In genomic region chr9:134442087-134442470, GRCh38 we compare ENCODE assay signal across 18 cellular contexts.
A peak's percentile ranks its signal among the peaks of the same experiment; 100 is the strongest.
DNase-seq lines count a peak whose midpoint lies in the region; ATAC-seq and TF ChIP-seq lines count a peak whose summit lies in the region.
"Had no signal": no experiment of that assay in that cellular context is flagged by ENCODE, and none has a peak within 500 bp of the region (broad histone marks: within the 10 kb centered on the region; RNA-seq: fewer than 3 reads in every experiment).

No MANE protein-coding gene starts in this region.

- peaks cover 76% of the 10 kb centered on the region for H3K36me3 Mint-ChIP-seq in stimulated activated effector memory CD8-positive, alpha-beta T cell treated with anti-CD3 and anti-CD28 coated beads, Interleukin-12 subunit alpha, Interleukin-12 subunit beta, amount 100 ng/mL, for 72 hours
- no peaks in the 10 kb centered on the region for H3K36me3 Mint-ChIP-seq in activated T-helper 2 cell treated with anti-CD3 and anti-CD28 coated beads, Interferon-gamma antibody, Interleukin-2, Interleukin-4, amounts not matched to agents 10 μg/mL and 5 μg/mL and 100 μg/mL, durations not matched to agents 14 hours and 24 hours and 36 hours (ENCODE audit: low read depth)
- H3K36me3 Mint-ChIP-seq: memory B cell had no signal

- H3K4me3 Mint-ChIP-seq in stimulated activated effector memory CD8-positive, alpha-beta T cell treated with anti-CD3 and anti-CD28 coated beads, Interleukin-12 subunit alpha, Interleukin-12 subunit beta, amount 100 ng/mL, for 72 hours: peak overlapping the region; percentile 7
- H3K4me3 Mint-ChIP-seq in activated T-helper 2 cell treated with anti-CD3 and anti-CD28 coated beads, Interferon-gamma antibody, Interleukin-2, Interleukin-4, amounts not matched to agents 10 μg/mL and 5 μg/mL and 100 μg/mL, durations not matched to agents 14 hours and 24 hours and 36 hours (ENCODE audit: low read depth): no peak overlapping the region
- H3K4me3 Mint-ChIP-seq: activated CD4-positive, alpha-beta T cell treated with anti-CD3 and anti-CD28 coated beads for 36 hours; activated naive CD8-positive, alpha-beta T cell treated with anti-CD3 and anti-CD28 coated beads, Interleukin-2, amount 50 U/mL, for 24 hours; memory B cell had no signal

- no peak for DNase-seq in Right ventricle myocardium inferior (ENCODE audit: missing footprints)
- no peak for DNase-seq in left ventricle myocardium inferior
- DNase-seq in astrocyte of the hippocampus (ENCODE audit: low read depth, low spot score): peak; percentile 48
- DNase-seq in hepatocyte (ENCODE audit: low spot score): peak; percentile 45
- DNase-seq in stimulated activated effector memory CD8-positive, alpha-beta T cell treated with anti-CD3 and anti-CD28 coated beads, Interleukin-12 subunit alpha, Interleukin-12 subunit beta, amount 100 ng/mL, for 72 hours (ENCODE audit: low spot score in 2 of 2): no peak
- DNase-seq in kidney glomerular epithelial cell (lab: John Stamatoyannopoulos, UW): no peak
- DNase-seq in NCI-H345 (lab: John Stamatoyannopoulos, UW): no peak
- DNase-seq in activated T-helper 2 cell treated with anti-CD3 and anti-CD28 coated beads, Interferon-gamma antibody, Interleukin-2, Interleukin-4, amounts not matched to agents 10 μg/mL and 5 μg/mL and 100 μg/mL, durations not matched to agents 14 hours and 24 hours and 36 hours (ENCODE audit: low spot score): no peak
- DNase-seq: activated naive CD8-positive, alpha-beta T cell treated with anti-CD3 and anti-CD28 coated beads, Interleukin-2, amount 50 U/mL, for 24 hours; cortex of kidney; MV-4-11; NCI-H2227 treated with DMSO at 0.1 percent for 48 hours; stimulated activated CD4-positive, alpha-beta T cell treated with anti-CD3 and anti-CD28 coated beads, Interleukin-12 subunit alpha, Interleukin-12 subunit beta, amount 100 ng/mL, for 4 hours had no signal

- H3K4me1 ChIP-seq in left ventricle myocardium inferior (peaks cover 67% of the 10 kb centered on the region), hepatocyte (ENCODE audit: insufficient read depth) (peaks cover 32% of the 10 kb centered on the region)

- H3K9me3 Mint-ChIP-seq in stimulated activated effector memory CD8-positive, alpha-beta T cell treated with anti-CD3 and anti-CD28 coated beads, Interleukin-12 subunit alpha, Interleukin-12 subunit beta, amount 100 ng/mL, for 72 hours: no peaks in the 10 kb centered on the region
- peaks cover 7% of the 10 kb centered on the region for H3K9me3 Mint-ChIP-seq in activated T-helper 2 cell treated with anti-CD3 and anti-CD28 coated beads, Interferon-gamma antibody, Interleukin-2, Interleukin-4, amounts not matched to agents 10 μg/mL and 5 μg/mL and 100 μg/mL, durations not matched to agents 14 hours and 24 hours and 36 hours
- H3K9me3 Mint-ChIP-seq: activated naive CD8-positive, alpha-beta T cell treated with anti-CD3 and anti-CD28 coated beads, Interleukin-2, amount 50 U/mL, for 24 hours; memory B cell had no signal

- H3K9me3 ChIP-seq in left ventricle myocardium inferior (replicated peaks): no peaks in the 10 kb centered on the region
- H3K9me3 ChIP-seq in hepatocyte (ENCODE audit: low read depth): no peaks in the 10 kb centered on the region
- H3K9me3 ChIP-seq: Caco-2 had no signal

- H3K27me3 ChIP-seq in left ventricle myocardium inferior (ENCODE audit: low read depth) (peaks cover 5% of the 10 kb centered on the region), hepatocyte (no peaks in the 10 kb centered on the region)

- no peak overlapping the region for H3K4me3 ChIP-seq in left ventricle myocardium inferior
- H3K4me3 ChIP-seq in hepatocyte: no peak overlapping the region

- no peak overlapping the region for H3K27ac ChIP-seq in left ventricle myocardium inferior (replicated peaks)
- H3K27ac ChIP-seq in hepatocyte: no peak overlapping the region

- no peak for TF ChIP-seq CTCF in left ventricle myocardium inferior (IDR thresholded peaks at IDR 0.05; ENCODE audit: borderline replicate concordance)
- TF ChIP-seq CTCF in hepatocyte (IDR thresholded peaks at IDR 0.05; ENCODE audit: poor library complexity): no peak

- no peaks in the 10 kb centered on the region for H3K79me2 ChIP-seq in hepatocyte

- peak overlapping the region; percentile 61 for H3K4me2 ChIP-seq in hepatocyte

- peaks cover 33% of the 10 kb centered on the region for H3K4me1 Mint-ChIP-seq in stimulated activated effector memory CD8-positive, alpha-beta T cell treated with anti-CD3 and anti-CD28 coated beads, Interleukin-12 subunit alpha, Interleukin-12 subunit beta, amount 100 ng/mL, for 72 hours
- peaks cover 5% of the 10 kb centered on the region for H3K4me1 Mint-ChIP-seq in activated T-helper 2 cell treated with anti-CD3 and anti-CD28 coated beads, Interferon-gamma antibody, Interleukin-2, Interleukin-4, amounts not matched to agents 10 μg/mL and 5 μg/mL and 100 μg/mL, durations not matched to agents 14 hours and 24 hours and 36 hours (ENCODE audit: low read depth)

- intact Hi-C loops in Right ventricle myocardium inferior (cut with DNase I): no loop called here
- intact Hi-C loops in left ventricle myocardium inferior (cut with micrococcal nuclease): loop anchor here (2.0 kb wide), 1 partner anchor 271 kb away; no protein-coding TSS in a partner anchor
- intact Hi-C loops in activated T-helper 2 cell treated with anti-CD3 and anti-CD28 coated beads, Interferon-gamma antibody, Interleukin-2, Interleukin-4, amounts not matched to agents 10 μg/mL and 5 μg/mL and 100 μg/mL, durations not matched to agents 14 hours and 24 hours and 36 hours (cut with micrococcal nuclease): loop anchor here (5.0 kb wide), 2 partner anchors 35 to 50 kb away; no protein-coding TSS in a partner anchor

- 50% methylated on average over 12 of the region's 12 CpGs for WGBS in hepatocyte (ENCODE audit: low lambda C conversion rate, missing lambda C conversion rate)

- H2AFZ ChIP-seq in hepatocyte: no peak overlapping the region

- H3K36me3 ChIP-seq in left ventricle myocardium inferior (peaks cover 3% of the 10 kb centered on the region), hepatocyte (replicated peaks; ENCODE audit: insufficient read depth, low read depth) (no peaks in the 10 kb centered on the region)

- H3K9me2 ChIP-seq in hepatocyte (replicated peaks; ENCODE audit: insufficient read depth): no peaks in the 10 kb centered on the region

- H4K20me1 ChIP-seq in hepatocyte (ENCODE audit: insufficient read depth, poor library complexity, severe bottlenecking): no peaks in the 10 kb centered on the region

- peaks cover 8% of the 10 kb centered on the region for H3K27me3 Mint-ChIP-seq in activated T-helper 2 cell treated with anti-CD3 and anti-CD28 coated beads, Interferon-gamma antibody, Interleukin-2, Interleukin-4, amounts not matched to agents 10 μg/mL and 5 μg/mL and 100 μg/mL, durations not matched to agents 14 hours and 24 hours and 36 hours (ENCODE audit: low read depth)

- H3K27ac Mint-ChIP-seq in stimulated activated effector memory CD8-positive, alpha-beta T cell treated with anti-CD3 and anti-CD28 coated beads, Interleukin-12 subunit alpha, Interleukin-12 subunit beta, amount 100 ng/mL, for 72 hours: peak overlapping the region; percentile 89
- no peak overlapping the region for H3K27ac Mint-ChIP-seq in activated T-helper 2 cell treated with anti-CD3 and anti-CD28 coated beads, Interferon-gamma antibody, Interleukin-2, Interleukin-4, amounts not matched to agents 10 μg/mL and 5 μg/mL and 100 μg/mL, durations not matched to agents 14 hours and 24 hours and 36 hours
- H3K27ac Mint-ChIP-seq: activated CD4-positive, alpha-beta T cell treated with anti-CD3 and anti-CD28 coated beads for 36 hours; memory B cell had no signal

- ATAC-seq in Right ventricle myocardium inferior: peak; percentile 5
- no peak for ATAC-seq in stimulated activated effector memory CD8-positive, alpha-beta T cell treated with anti-CD3 and anti-CD28 coated beads, Interleukin-12 subunit alpha, Interleukin-12 subunit beta, amount 100 ng/mL, for 72 hours
- ATAC-seq: activated naive CD8-positive, alpha-beta T cell treated with anti-CD3 and anti-CD28 coated beads, Interleukin-2, amount 50 U/mL, for 24 hours; HCT116; PC-3 had no signal

Comparison
In these comparisons a context has a peak if more than half of its experiments do, and no peak if none do; other contexts are left out.
1. DNase-seq: peak in astrocyte of the hippocampus (single experiment) and hepatocyte (single experiment); none in Right ventricle myocardium inferior (single experiment), left ventricle myocardium inferior (single experiment), stimulated activated effector memory CD8-positive, alpha-beta T cell treated with anti-CD3 and anti-CD28 coated beads, Interleukin-12 subunit alpha, Interleukin-12 subunit beta, amount 100 ng/mL, for 72 hours (0 of 2), kidney glomerular epithelial cell (single experiment), NCI-H345 (single experiment) and activated T-helper 2 cell treated with anti-CD3 and anti-CD28 coated beads, Interferon-gamma antibody, Interleukin-2, Interleukin-4, amounts not matched to agents 10 μg/mL and 5 μg/mL and 100 μg/mL, durations not matched to agents 14 hours and 24 hours and 36 hours (single experiment).